Comparison of ENCODE assay signal across 30 cellular contexts in genomic region chr13:100644328-100644727, GRCh38. TPM values are rescaled to one million over a fixed set of nuclear protein-coding genes. Genes with fewer than 3 reads are reported as not detected.
DNase-seq lines count a peak whose midpoint lies in the region; ATAC-seq and TF ChIP-seq lines count a peak whose summit lies in the region.
"Had no signal": no experiment of that assay in that cellular context is flagged by ENCODE, and none has a peak within 500 bp of the region (broad histone marks: within the 10 kb centered on the region; RNA-seq: fewer than 3 reads in every experiment).

No MANE protein-coding gene starts in this region.

- no peaks in the 10 kb centered on the region for H3K9me3 ChIP-seq in AG04450 (ENCODE audit: control insufficient read depth, insufficient read depth, low read length)
- no peaks in the 10 kb centered on the region for H3K9me3 ChIP-seq in HEK293 (ENCODE audit: control insufficient read depth, insufficient read depth, low read depth, low read length)
- H3K9me3 ChIP-seq in left lung = no peaks in the 10 kb centered on the region
- H3K9me3 ChIP-seq: esophagus muscularis mucosa, MG63, SK-N-SH had no signal

- H3K4me1 ChIP-seq in HEK293 (ENCODE audit: control insufficient read depth, insufficient read depth, low read length) (no peaks in the 10 kb centered on the region), left lung (no peaks in the 10 kb centered on the region)
- H3K4me1 ChIP-seq: esophagus muscularis mucosa had no signal

- CTCF ChIA-PET in AG04450 (lab: Charles Lee) = interaction anchor here (0.6 to 1.0 kb wide), 2 partner anchors 30 to 483 kb away, joined by 3 to 4 read pairs; partner anchors contain the start of gene TMTC4
- CTCF ChIA-PET in HEK293 (lab: Yijun Ruan, JAX) = no interaction called here

- POLR2A ChIA-PET in AG04450 (lab: Yijun Ruan, JAX) (no interaction called here), HEK293 (lab: Yijun Ruan, JAX) (no interaction called here)

- H3K27me3 ChIP-seq in AG04450 (ENCODE audit: control insufficient read depth, insufficient read depth, low read length) = no peaks in the 10 kb centered on the region
- H3K27me3 ChIP-seq in left lung = no peaks in the 10 kb centered on the region
- H3K27me3 ChIP-seq: esophagus muscularis mucosa, MG63 had no signal

- DNase-seq in AG04450 (ENCODE audit: low read depth, low spot score) (peak; percentile 16), NCI-H345 (lab: John Stamatoyannopoulos, UW) (peak; percentile 69), left kidney (ENCODE audit: low read depth, low spot score) (peak; percentile 93), left lung (no peak)
- no peak for DNase-seq in stimulated activated CD4-positive, alpha-beta T cell treated with anti-CD3 and anti-CD28 coated beads, Interleukin-2, amount 100 ng/mL, for 48 hours
- DNase-seq: activated CD4-positive, alpha-beta memory T cell treated with anti-CD3 and anti-CD28 coated beads, Interleukin-2, amount 10 ng/mL, durations not matched to agents 7 days and 5 days; activated CD8-positive, alpha-beta memory T cell treated with anti-CD3 and anti-CD28 coated beads, Interleukin-2, amount 50 U/mL, for 4 hours; activated naive CD4-positive, alpha-beta T cell; activated naive CD8-positive, alpha-beta T cell treated with anti-CD3 and anti-CD28 coated beads, Interleukin-2, amount 50 U/mL, for 24 hours; central memory CD4-positive, alpha-beta T cell; COR-L47; dermis blood vessel endothelial cell; foreskin melanocyte; GDM1; kidney; MG63; natural killer cell; NCI-H510A; NK-92 treated with Interleukin-12 subunit alpha and Interleukin-12 subunit beta, amount 100 ng/mL, for 24 hours; SK-N-SH; stimulated activated CD4-positive, alpha-beta T cell treated with anti-CD3 and anti-CD28 coated beads, Interleukin-4, amount 100 ng/mL, for 4 hours; trophoblast cell had no signal

- H3K27ac ChIP-seq in AG04450 (ENCODE audit: low read depth, low read length) = no peak overlapping the region
- H3K27ac ChIP-seq in HEK293 (ENCODE audit: extremely low read depth, low read depth, low read length) = no peak overlapping the region
- no peak overlapping the region for H3K27ac ChIP-seq in left lung
- H3K27ac ChIP-seq: C4-2B, esophagus muscularis mucosa, KMS-11 had no signal

- no peak for TF ChIP-seq CTCF in AG04450 (IDR thresholded peaks at IDR 0.05; ENCODE audit: low read depth, low read length)
- TF ChIP-seq CTCF in HEK293 (tag by site-specific recombination; IDR thresholded peaks at IDR 0.05) = no peak
- no peak for TF ChIP-seq CTCF in left lung (IDR thresholded peaks at IDR 0.05)

- H3K4me3 ChIP-seq in AG04450 (ENCODE audit: low read depth, low read length) (no peak overlapping the region), HEK293 (ENCODE audit: low read depth, low read length) (no peak overlapping the region), left lung (no peak overlapping the region)
- H3K4me3 ChIP-seq: esophagus muscularis mucosa, lung, MG63 had no signal

- intact Hi-C loops in left lung (cut with DNase I) = no loop called here

- ATAC-seq in left lung = no peak
- ATAC-seq in GM18873 (IDR thresholded peaks at IDR 0.05; ENCODE audit: low FRiP score, unreplicated experiment) = no peak
- ATAC-seq: activated naive CD8-positive, alpha-beta T cell treated with anti-CD3 and anti-CD28 coated beads, Interleukin-2, amount 50 U/mL, for 24 hours; HCT116; natural killer cell; Right ventricle myocardium inferior had no signal

- H3K36me3 ChIP-seq in HEK293 (ENCODE audit: control insufficient read depth in 2 of 2, insufficient read depth in 1 of 2, low read length in 2 of 2) (peaks cover 0 to 4% of the 10 kb centered on the region in 2 experiments; a peak in 2 of 3 replicates), left lung (peaks cover 0 to 11% of the 10 kb centered on the region in 2 donors)
- H3K36me3 ChIP-seq: MG63 had no signal

TF ChIP-seq in HEK293, 187 proteins besides CTCF, POLR2A, EP300 and RAD21:
- TF ChIP-seq ZFHX2 (tag by site-specific recombination; conservative IDR thresholded peaks at IDR 0.05) (0 out of 2 replicates have a peak, but pooled peaks have one; percentile 17), ZNF114 (tag by site-specific recombination; IDR thresholded peaks at IDR 0.05) (no peak)

RNA-seq across cellular contexts. Expression of gene TMTC4, which starts 30.3 kb away (rescaled TPM):
- polyA plus RNA-seq in AG04450 (2011; rRNA removed) = 20.8 and 22.2 TPM in 2 replicates
- 19.3 and 20.3 TPM in 2 replicates for polyA minus RNA-seq in AG04450 (2011; rRNA and poly(A)+ RNA removed)
- total RNA-seq in left lung = 10 to 100 TPM; 13.7 to 17.0 TPM

RNA-seq across cellular contexts. Expression of gene GGACT, which starts 55.7 kb away (rescaled TPM):
- polyA plus RNA-seq in AG04450 (2011; rRNA removed) = 6.2 and 7.6 TPM in 2 replicates
- 1.5 and 2.5 TPM in 2 replicates for polyA minus RNA-seq in AG04450 (2011; rRNA and poly(A)+ RNA removed)
- 1 to 10 TPM; 4.3 to 6.3 TPM for total RNA-seq in left lung

Comparison
In these comparisons a context has a peak if more than half of its experiments do, and no peak if none do; other contexts are left out.
1. DNase-seq: peak in AG04450 (single experiment), NCI-H345 (single experiment) and left kidney (single experiment); none in left lung (0 of 2) and stimulated activated CD4-positive, alpha-beta T cell treated with anti-CD3 and anti-CD28 coated beads, Interleukin-2, amount 100 ng/mL, for 48 hours (0 of 2).